In genomic region chr17:33487187-33487586, GRCh38 we compare ENCODE assay signal across 10 cellular contexts.
"Had no signal": no experiment of that assay in that cellular context is flagged by ENCODE, and none has a peak within 500 bp of the region (broad histone marks: within the 10 kb centered on the region; RNA-seq: fewer than 3 reads in every experiment).

No MANE protein-coding gene starts in this region.

- H3K9ac ChIP-seq: GM23248 had no signal

- H3K36me3 ChIP-seq: HAP-1 had no signal

- DNase-seq: GM23248, GOT3, H7, H9, HCEC 1CT, HFFc6 had no signal

- H3K27ac ChIP-seq: GM23248 had no signal

- H3K9me3 ChIP-seq: HAP-1 had no signal

- H3K4me2 ChIP-seq: GM23338 had no signal

- ATAC-seq: GM23338, HCT116 had no signal

- H2AFZ ChIP-seq: GM23248, GM23338 had no signal

- H3K4me1 ChIP-seq: HAP-1 had no signal

- FAIRE-seq: H54 had no signal

- H3K4me3 ChIP-seq: GM23248, GM23338, HAP-1 had no signal
